9 cellular contexts compared by ENCODE assay signal in the genomic region with DNA sequence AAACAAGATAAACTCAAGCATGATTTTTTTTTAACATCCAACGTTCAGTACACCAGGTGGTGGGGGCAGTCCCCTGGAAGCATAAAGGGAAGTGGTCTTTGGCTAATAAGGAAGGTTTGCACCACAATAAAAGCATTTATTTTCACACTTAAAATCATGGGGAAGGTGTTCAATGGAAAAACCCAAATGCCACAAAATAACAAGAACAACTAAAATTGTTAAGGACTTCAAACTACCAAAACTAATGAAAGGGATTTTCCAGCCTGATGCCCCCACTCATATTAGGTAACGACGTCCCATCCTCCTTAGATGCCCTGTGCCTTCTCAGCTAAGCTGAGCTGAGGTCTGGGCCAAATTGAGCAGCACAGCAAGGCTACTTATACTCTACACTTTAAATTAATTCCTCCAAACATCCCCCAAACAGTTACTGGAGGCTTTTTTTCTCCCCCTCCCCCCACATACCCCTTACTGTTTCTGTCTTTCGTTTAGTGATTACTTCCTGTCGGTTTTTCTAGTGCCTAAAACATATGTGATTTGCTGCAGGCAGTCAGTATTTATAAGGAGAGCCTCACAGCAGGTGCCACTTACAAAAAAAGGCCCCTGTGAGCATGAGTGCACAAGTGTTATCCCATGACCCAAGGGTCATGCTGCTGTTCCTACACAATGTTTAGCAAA.
A peak's percentile ranks its signal among the peaks of the same experiment; 100 is the strongest.
DNase-seq lines count a peak whose midpoint lies in the region; ATAC-seq and TF ChIP-seq lines count a peak whose summit lies in the region.
"Had no signal": no experiment of that assay in that cellular context is flagged by ENCODE, and none has a peak within 500 bp of the region (broad histone marks: within the 10 kb centered on the region; RNA-seq: fewer than 3 reads in every experiment).

No MANE protein-coding gene starts in this region.

- no peaks in the 10 kb centered on the region for H3K9me3 ChIP-seq in CD4-positive, alpha-beta T cell (ENCODE audit: control insufficient read depth, low read length)
- H3K9me3 ChIP-seq: pancreas had no signal

- no peaks in the 10 kb centered on the region for H3K27me3 Mint-ChIP-seq in brain
- no peaks in the 10 kb centered on the region for H3K27me3 Mint-ChIP-seq in CD4-positive, alpha-beta T cell

- no peak for TF ChIP-seq CTCF in brain (conservative IDR thresholded peaks at IDR 0.05)
- TF ChIP-seq CTCF in CD4-positive, alpha-beta T cell (IDR thresholded peaks at IDR 0.05), result no peak

- H3K36me3 Mint-ChIP-seq in brain, result no peaks in the 10 kb centered on the region
- no peaks in the 10 kb centered on the region for H3K36me3 Mint-ChIP-seq in CD4-positive, alpha-beta T cell (ENCODE audit: low read depth)

- H3K9me3 Mint-ChIP-seq in brain, result peaks cover 0 to 3% (median 0%) of the 10 kb centered on the region in 5 experiments
- H3K9me3 Mint-ChIP-seq in CD4-positive, alpha-beta T cell, result peaks cover 1% of the 10 kb centered on the region

- CTCF ChIA-PET in CD4-positive, alpha-beta T cell (lab: Charles Lee), result no interaction called here

- intact Hi-C loops in posterior cingulate gyrus (cut with DNase I), result no loop called here
- intact Hi-C loops in CD4-positive, alpha-beta T cell (cut with DNase I, micrococcal nuclease), result no loop called here

- H3K4me1 Mint-ChIP-seq in brain, result peaks cover 58% of the 10 kb centered on the region
- no peaks in the 10 kb centered on the region for H3K4me1 Mint-ChIP-seq in CD4-positive, alpha-beta T cell (ENCODE audit: low read depth)

- no peaks in the 10 kb centered on the region for H3K27me3 ChIP-seq in CD4-positive, alpha-beta T cell (ENCODE audit: control insufficient read depth, insufficient read depth, low read length)
- H3K27me3 ChIP-seq: pancreas had no signal

- no peak overlapping the region for H3K27ac ChIP-seq in CD4-positive, alpha-beta T cell (ENCODE audit: low read depth, low read length)
- H3K27ac ChIP-seq: pancreas had no signal

- peak; percentile 60 for ATAC-seq in GM18498 (IDR thresholded peaks at IDR 0.05; ENCODE audit: unreplicated experiment)
- ATAC-seq in GM21529 (IDR thresholded peaks at IDR 0.05; ENCODE audit: unreplicated experiment), result peak; percentile 65
- ATAC-seq in HG03520 (IDR thresholded peaks at IDR 0.05; ENCODE audit: unreplicated experiment), result peak; percentile 55
- ATAC-seq in CD4-positive, alpha-beta T cell (ENCODE audit: poor library complexity), result no peak

- POLR2A ChIA-PET in CD4-positive, alpha-beta T cell (lab: Charles Lee), result no interaction called here

- H3K4me3 Mint-ChIP-seq in brain, result peak overlapping the region in 3 of 5 experiments; percentile 15 to 30 (median 26)
- H3K4me3 Mint-ChIP-seq in CD4-positive, alpha-beta T cell, result no peak overlapping the region

- peak overlapping the region in 4 of 5 experiments; percentile 66 to 81 (median 74) for H3K27ac Mint-ChIP-seq in brain
- H3K27ac Mint-ChIP-seq in CD4-positive, alpha-beta T cell, result no peak overlapping the region

- no peak for DNase-seq in activated T-cell treated with anti-CD3 and anti-CD28 coated beads, Interleukin-2, amount 50 U/mL, for 48 hours
- no peak for DNase-seq in SIG-M5 treated with dmso at 0.1 percent for 504 hours (lab: John Stamatoyannopoulos, UW; ENCODE audit: unreplicated experiment)
- DNase-seq in posterior cingulate gyrus, result no peak
- DNase-seq in CD4-positive, alpha-beta T cell, result no peak
- DNase-seq: pancreas had no signal
